Comparison of ENCODE assay signal across 1 cellular context in the genomic region with DNA sequence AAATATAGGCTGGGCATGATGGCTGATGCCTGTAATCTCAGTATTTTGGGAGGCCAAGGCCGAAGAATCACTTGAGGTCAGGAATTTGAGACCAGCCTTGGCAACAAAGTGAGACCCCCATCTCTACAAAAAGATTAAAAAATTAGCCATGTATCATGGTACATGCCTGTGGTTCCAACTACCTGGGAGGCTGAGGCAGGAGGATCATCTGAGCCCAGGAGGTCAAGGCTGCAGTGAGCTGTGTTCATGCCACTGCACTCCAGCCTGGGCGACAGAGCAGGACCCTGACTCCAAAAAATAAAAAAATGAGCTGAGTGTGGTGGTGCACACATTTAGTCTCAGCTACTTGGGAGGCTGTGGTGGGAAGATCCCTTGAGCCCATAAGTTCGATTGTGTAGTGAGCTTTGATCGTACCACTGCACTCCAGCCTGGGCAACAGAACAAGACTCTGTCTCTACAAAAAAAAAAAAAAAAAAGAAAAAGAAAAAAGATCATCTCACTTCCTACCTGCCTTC.
TF ChIP-seq lines count a peak whose summit lies in the region.

No MANE protein-coding gene starts in this region.

TF ChIP-seq in endothelial cell of umbilical vein, 7 proteins besides CTCF, POLR2A, EP300 and RAD21:
- TF ChIP-seq, protein P1, sequence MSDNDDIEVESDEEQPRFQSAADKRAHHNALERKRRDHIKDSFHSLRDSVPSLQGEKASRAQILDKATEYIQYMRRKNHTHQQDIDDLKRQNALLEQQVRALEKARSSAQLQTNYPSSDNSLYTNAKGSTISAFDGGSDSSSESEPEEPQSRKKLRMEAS (IDR thresholded peaks at IDR 0.05; ENCODE audit: insufficient read depth, insufficient read length), result no peak
- no peak for TF ChIP-seq POLR2AphosphoS5 (IDR thresholded peaks at IDR 0.05; ENCODE audit: insufficient read depth, low read depth, low read length)
- TF ChIP-seq GATA2 (IDR thresholded peaks at IDR 0.05; ENCODE audit: insufficient read depth, insufficient read length, low read depth, low read length), result no peak
- no peak for TF ChIP-seq FOS (IDR thresholded peaks at IDR 0.05; ENCODE audit: borderline replicate concordance, insufficient read depth, low read length)
- no peak for TF ChIP-seq JUN (IDR thresholded peaks at IDR 0.05; ENCODE audit: borderline replicate concordance, insufficient read depth, insufficient read length, low read depth)
- no peak for TF ChIP-seq MYC (IDR thresholded peaks at IDR 0.05; ENCODE audit: low read depth, low read length)
- TF ChIP-seq EZH2 (IDR thresholded peaks at IDR 0.05; ENCODE audit: borderline replicate concordance, low read depth, low read length, severe bottlenecking), result no peak
